14 cellular contexts compared by ENCODE assay signal in genomic region chr20:48405909-48406308, GRCh38.
DNase-seq lines count a peak whose midpoint lies in the region; ATAC-seq, FAIRE-seq and TF ChIP-seq lines count a peak whose summit lies in the region.
"Had no signal": no experiment of that assay in that cellular context is flagged by ENCODE, and none has a peak within 500 bp of the region (broad histone marks: within the 10 kb centered on the region; RNA-seq: fewer than 3 reads in every experiment).

No MANE protein-coding gene starts in this region.

- WGBS in K562 (ENCODE audit: insufficient coverage, low coverage, missing lambda C conversion rate), result 1% methylated on average over 13 of the region's 13 CpGs

- TF ChIP-seq CTCF in K562 (IDR thresholded peaks at IDR 0.05 in 2 of 3, conservative IDR thresholded peaks at IDR 0.05 in 1 of 3; ENCODE audit: insufficient read depth in 2 of 3, low read depth in 1 of 3, low read length in 3 of 3) (peak in 1 of 3 experiments; percentile 26; a peak in 1 of 6 replicates), neural crest cell (conservative IDR thresholded peaks at IDR 0.05) (no peak), Calu3 (IDR thresholded peaks at IDR 0.05; ENCODE audit: unreplicated experiment) (no peak), coronary artery (IDR thresholded peaks at IDR 0.05) (no peak)

- POLR2A ChIA-PET in K562 (lab: Yijun Ruan, JAX), result no interaction called here

- H3K36me3 Mint-ChIP-seq in neural crest cell (ENCODE audit: low read depth) (no peaks in the 10 kb centered on the region), Calu3 (ENCODE audit: insufficient read depth, unreplicated experiment) (no peaks in the 10 kb centered on the region)

- no peak overlapping the region for H3K4me3 Mint-ChIP-seq in neural crest cell
- no peak overlapping the region for H3K4me3 Mint-ChIP-seq in Calu3 (ENCODE audit: low read depth, unreplicated experiment)

- TF ChIP-seq POLR2A in K562 (conservative IDR thresholded peaks at IDR 0.05), result no peak

- H3K9me3 ChIP-seq in HUES48 (ENCODE audit: control insufficient read depth, insufficient read depth, low read length), result no peaks in the 10 kb centered on the region
- H3K9me3 ChIP-seq in K562 (replicated peaks; ENCODE audit: control insufficient read depth, insufficient read depth, low read depth, low read length), result no peaks in the 10 kb centered on the region
- H3K9me3 ChIP-seq: left lung, psoas muscle had no signal

- intact Hi-C loops in K562 (cut with micrococcal nuclease) (no loop called here), Calu3 (cut with micrococcal nuclease; ENCODE audit: unreplicated experiment) (no loop called here)

- peak overlapping the region; percentile 21; the same call in 1 of the 2 replicates for H2AFZ ChIP-seq in K562 (ENCODE audit: low read depth, low read length)
- H2AFZ ChIP-seq: PC-9 had no signal

- H3K27ac ChIP-seq in HUES48 (ENCODE audit: low read depth, low read length) (peak overlapping the region; percentile 45), K562 (ENCODE audit: extremely low read depth, low read depth, low read length) (no peak overlapping the region), coronary artery (no peak overlapping the region)
- H3K27ac ChIP-seq: left lung, PC-9, psoas muscle had no signal

- no peaks in the 10 kb centered on the region for H3K27me3 ChIP-seq in HUES48 (ENCODE audit: control insufficient read depth, insufficient read depth, low read length)
- peaks cover 7 to 30% of the 10 kb centered on the region in 2 experiments; a peak in 3 of 5 replicates for H3K27me3 ChIP-seq in K562 (ENCODE audit: control insufficient read depth in 2 of 2, insufficient read depth in 2 of 2, low read length in 2 of 2)

- 0 out of 4 replicates have a peak, but pooled peaks of 1 of the 2 experiments have one; percentile 8 for TF ChIP-seq RAD21 in K562 (CRISPR knock-in tag; conservative IDR thresholded peaks at IDR 0.05 in 1 of 2, IDR thresholded peaks at IDR 0.05 in 1 of 2)

- no peaks in the 10 kb centered on the region for H3K79me2 ChIP-seq in K562 (ENCODE audit: control insufficient read depth, insufficient read depth, low read length)

- BruUV-seq in K562 (replicated peaks; lab: Mats Ljungman, UMichigan) (no TSS peak), Calu3 (replicated peaks; lab: Mats Ljungman, UMichigan) (no TSS peak)

- H3K9ac ChIP-seq in HUES48 (ENCODE audit: low read depth, low read length) (no peak overlapping the region), K562 (ENCODE audit: insufficient read depth in 1 of 2, low read depth in 2 of 2, low read length in 2 of 2) (no peak overlapping the region)

- DNase-seq in ELF-1 (ENCODE audit: low read depth, low spot score) (peak; percentile 76), K562 (ENCODE audit: extremely low read depth in 1 of 4, low spot score in 3 of 4) (peak; percentile 10 to 18 (median 12)), neural crest cell (ENCODE audit: low read depth, low spot score) (no peak), inferior parietal cortex (ENCODE audit: extremely low spot score) (no peak), Calu3 (no peak), coronary artery (ENCODE audit: low spot score) (no peak)
- DNase-seq: activated gamma-delta T cell, left lung, NCI-H2029, NCI-H526, PC-9, psoas muscle had no signal

- H3K36me3 ChIP-seq in HUES48 (ENCODE audit: control insufficient read depth, insufficient read depth, low read length), result no peaks in the 10 kb centered on the region
- H3K36me3 ChIP-seq in K562 (ENCODE audit: control insufficient read depth, insufficient read depth, low read length), result no peaks in the 10 kb centered on the region
- H3K36me3 ChIP-seq: left lung had no signal

- H3K4me1 Mint-ChIP-seq in neural crest cell (peaks cover 19% of the 10 kb centered on the region), Calu3 (ENCODE audit: low read depth, unreplicated experiment) (peaks cover 9% of the 10 kb centered on the region)

- TF ChIP-seq EP300 in K562 (IDR thresholded peaks at IDR 0.05; ENCODE audit: low read length), result no peak

- peaks cover 3% of the 10 kb centered on the region for H3K9me3 Mint-ChIP-seq in neural crest cell
- H3K9me3 Mint-ChIP-seq in Calu3 (ENCODE audit: low read depth, unreplicated experiment), result peaks cover 2% of the 10 kb centered on the region

- FAIRE-seq in K562 (lab: Jason Lieb, UNC), result no peak

- H3K4me2 ChIP-seq in K562 (ENCODE audit: insufficient read depth, low read length), result no peak overlapping the region
- H3K4me2 ChIP-seq: PC-9 had no signal

- no peaks in the 10 kb centered on the region for H3K9me1 ChIP-seq in K562 (ENCODE audit: control insufficient read depth, insufficient read depth, low read length)

- ATAC-seq in K562 (peak; percentile 61), HG02642 (IDR thresholded peaks at IDR 0.05; ENCODE audit: poor library complexity, unreplicated experiment) (no peak)
- ATAC-seq: left lung, psoas muscle had no signal

- in situ Hi-C loops in K562 (cut with MboI), result no loop called here

- CTCF ChIA-PET in K562 (lab: Yijun Ruan, JAX; ENCODE audit: low intra/inter-chr PET ratio) (no interaction called here), Calu3 (lab: Charles Lee) (interaction anchor here (1.7 kb wide), 1 partner anchor 215 kb away, joined by 5 read pairs; no protein-coding TSS in a partner anchor)

- H3K27ac Mint-ChIP-seq in neural crest cell (ENCODE audit: unreplicated experiment) (peak overlapping the region; percentile 92), Calu3 (ENCODE audit: unreplicated experiment) (no peak overlapping the region)

- H3K27me3 Mint-ChIP-seq in neural crest cell (ENCODE audit: low read depth) (peaks cover 3% of the 10 kb centered on the region), Calu3 (ENCODE audit: unreplicated experiment) (no peaks in the 10 kb centered on the region)

- H3K4me3 ChIP-seq in HUES48 (ENCODE audit: low read depth, low read length) (no peak overlapping the region), K562 (no peak overlapping the region), coronary artery (no peak overlapping the region)
- H3K4me3 ChIP-seq: left lung, PC-9, psoas muscle had no signal

- peaks cover 5% of the 10 kb centered on the region; the same call in 1 of the 2 replicates for H4K20me1 ChIP-seq in K562 (replicated peaks; ENCODE audit: control insufficient read depth, insufficient read depth, low read length)

- peaks cover 20% of the 10 kb centered on the region for H3K4me1 ChIP-seq in HUES48 (ENCODE audit: control insufficient read depth, insufficient read depth, low read length)
- peaks cover 0 to 4% of the 10 kb centered on the region in 2 experiments; a peak in 1 of 5 replicates for H3K4me1 ChIP-seq in K562 (replicated peaks in 1 of 2; ENCODE audit: control insufficient read depth in 2 of 2, insufficient read depth in 2 of 2, low read length in 2 of 2)
- H3K4me1 ChIP-seq: left lung, psoas muscle had no signal

TF ChIP-seq in K562, 482 proteins besides CTCF, POLR2A, EP300 and RAD21:
- TF ChIP-seq GABPA (tag; conservative IDR thresholded peaks at IDR 0.05; ENCODE audit: low read depth) (0 out of 2 replicates have a peak, but pooled peaks have one; percentile 26), ELF1 (tag; IDR thresholded peaks at IDR 0.05) (peak; percentile 44; the same call in 1 of the 2 replicates), ZBTB17 (CRISPR knock-in tag; IDR thresholded peaks at IDR 0.05) (no peak)

Comparison
In these comparisons a context has a peak if more than half of its experiments do, and no peak if none do; other contexts are left out.
1. DNase-seq: peak in ELF-1 (single experiment) and K562 (4 of 4); none in neural crest cell (single experiment), inferior parietal cortex (single experiment), Calu3 (single experiment) and coronary artery (single experiment).